In the genomic region with DNA sequence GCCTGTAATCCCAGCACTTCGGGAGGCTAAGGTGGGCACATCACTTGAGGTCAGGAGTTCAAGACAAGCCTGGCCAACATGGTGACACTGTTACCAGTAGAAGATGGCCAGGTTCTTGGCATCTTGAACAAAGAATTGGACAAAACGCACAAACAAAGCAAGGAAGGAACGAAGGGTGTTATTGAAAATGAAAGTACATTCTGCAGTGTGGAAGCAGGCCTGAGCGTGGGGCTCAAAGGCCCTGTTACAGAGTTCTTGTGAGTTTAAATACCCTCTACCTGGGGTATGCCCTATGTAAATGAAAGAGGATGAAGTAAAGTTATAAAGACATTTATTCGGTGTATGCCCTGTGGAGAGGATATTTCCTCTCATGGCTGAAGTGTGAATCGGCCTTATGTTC, we compare ENCODE assay signal across 13 cellular contexts. TPM values are rescaled to one million over a fixed set of nuclear protein-coding genes. Genes with fewer than 3 reads are reported as not detected.
A peak's percentile ranks its signal among the peaks of the same experiment; 100 is the strongest.
DNase-seq lines count a peak whose midpoint lies in the region; ATAC-seq lines count a peak whose summit lies in the region.
"Had no signal": no experiment of that assay in that cellular context is flagged by ENCODE, and none has a peak within 500 bp of the region (broad histone marks: within the 10 kb centered on the region; RNA-seq: fewer than 3 reads in every experiment).

No MANE protein-coding gene starts in this region.

- DNase-seq in activated CD4-positive, alpha-beta T cell treated with anti-CD3 and anti-CD28 coated beads, Interleukin-2, amount 50 U/mL, for 1 hour: peak; percentile 19
- DNase-seq in activated CD4-positive, alpha-beta T cell treated with anti-CD3 and anti-CD28 coated beads, Interleukin-2, amount 50 U/mL, for 48 hours: no peak
- peak in 1 of 3 experiments; percentile 4 for DNase-seq in effector memory CD8-positive, alpha-beta T cell
- DNase-seq in stimulated activated effector memory CD8-positive, alpha-beta T cell treated with anti-CD3 and anti-CD28 coated beads, Interleukin-12 subunit alpha, Interleukin-12 subunit beta, amount 100 ng/mL, for 72 hours (ENCODE audit: low spot score in 2 of 2): no peak
- DNase-seq in NCI-H526 (lab: John Stamatoyannopoulos, UW) (no peak), SK-N-DZ (ENCODE audit: low spot score) (no peak)
- DNase-seq: DMS153; HCEC 1CT; NCI-H1930; NK-92 treated with Interleukin-12 subunit alpha and Interleukin-12 subunit beta, amount 100 ng/mL, for 24 hours; tibial artery had no signal

- peaks cover 5% of the 10 kb centered on the region for H3K27me3 Mint-ChIP-seq in T-helper 1 cell treated with Interleukin-12 subunit alpha and Interleukin-12 subunit beta and Interleukin-4 antibody, amounts not matched to agents 30 μg/mL and 1 μg/mL, for 36 hours (ENCODE audit: low read depth)
- H3K27me3 Mint-ChIP-seq in effector memory CD8-positive, alpha-beta T cell: no peaks in the 10 kb centered on the region

- peak; percentile 71 for ATAC-seq in effector memory CD8-positive, alpha-beta T cell (replicated peaks)
- ATAC-seq in stimulated activated effector memory CD8-positive, alpha-beta T cell treated with anti-CD3 and anti-CD28 coated beads, Interleukin-12 subunit alpha, Interleukin-12 subunit beta, amount 100 ng/mL, for 72 hours: no peak
- no peak for ATAC-seq in GM21529 (IDR thresholded peaks at IDR 0.05; ENCODE audit: unreplicated experiment)

- peak overlapping the region; percentile 90 for H3K27ac Mint-ChIP-seq in T-helper 1 cell treated with Interleukin-12 subunit alpha and Interleukin-12 subunit beta and Interleukin-4 antibody, amounts not matched to agents 30 μg/mL and 1 μg/mL, for 36 hours
- peak overlapping the region; percentile 87 to 88 for H3K27ac Mint-ChIP-seq in effector memory CD8-positive, alpha-beta T cell
- peak overlapping the region; percentile 92 for H3K27ac Mint-ChIP-seq in stimulated activated effector memory CD8-positive, alpha-beta T cell treated with anti-CD3 and anti-CD28 coated beads, Interleukin-12 subunit alpha, Interleukin-12 subunit beta, amount 100 ng/mL, for 72 hours

- H3K4me3 Mint-ChIP-seq in T-helper 1 cell treated with Interleukin-12 subunit alpha and Interleukin-12 subunit beta and Interleukin-4 antibody, amounts not matched to agents 30 μg/mL and 1 μg/mL, for 36 hours: peak overlapping the region; percentile 73
- H3K4me3 Mint-ChIP-seq in effector memory CD8-positive, alpha-beta T cell: peak overlapping the region; percentile 69 to 75
- H3K4me3 Mint-ChIP-seq in stimulated activated effector memory CD8-positive, alpha-beta T cell treated with anti-CD3 and anti-CD28 coated beads, Interleukin-12 subunit alpha, Interleukin-12 subunit beta, amount 100 ng/mL, for 72 hours: peak overlapping the region; percentile 66

- peaks cover 7% of the 10 kb centered on the region for H3K36me3 Mint-ChIP-seq in T-helper 1 cell treated with Interleukin-12 subunit alpha and Interleukin-12 subunit beta and Interleukin-4 antibody, amounts not matched to agents 30 μg/mL and 1 μg/mL, for 36 hours (ENCODE audit: low read depth)
- peaks cover 6% of the 10 kb centered on the region for H3K36me3 Mint-ChIP-seq in effector memory CD8-positive, alpha-beta T cell (ENCODE audit: insufficient read depth)
- H3K36me3 Mint-ChIP-seq in stimulated activated effector memory CD8-positive, alpha-beta T cell treated with anti-CD3 and anti-CD28 coated beads, Interleukin-12 subunit alpha, Interleukin-12 subunit beta, amount 100 ng/mL, for 72 hours: no peaks in the 10 kb centered on the region

- H3K4me1 Mint-ChIP-seq in T-helper 1 cell treated with Interleukin-12 subunit alpha and Interleukin-12 subunit beta and Interleukin-4 antibody, amounts not matched to agents 30 μg/mL and 1 μg/mL, for 36 hours (ENCODE audit: low read depth): peaks cover 52% of the 10 kb centered on the region
- peaks cover 18 to 27% of the 10 kb centered on the region in 2 donors for H3K4me1 Mint-ChIP-seq in effector memory CD8-positive, alpha-beta T cell (ENCODE audit: low read depth in 2 of 2)
- H3K4me1 Mint-ChIP-seq in stimulated activated effector memory CD8-positive, alpha-beta T cell treated with anti-CD3 and anti-CD28 coated beads, Interleukin-12 subunit alpha, Interleukin-12 subunit beta, amount 100 ng/mL, for 72 hours: peaks cover 38% of the 10 kb centered on the region

- H3K9me3 Mint-ChIP-seq in T-helper 1 cell treated with Interleukin-12 subunit alpha and Interleukin-12 subunit beta and Interleukin-4 antibody, amounts not matched to agents 30 μg/mL and 1 μg/mL, for 36 hours: no peaks in the 10 kb centered on the region
- no peaks in the 10 kb centered on the region for H3K9me3 Mint-ChIP-seq in effector memory CD8-positive, alpha-beta T cell
- H3K9me3 Mint-ChIP-seq in stimulated activated effector memory CD8-positive, alpha-beta T cell treated with anti-CD3 and anti-CD28 coated beads, Interleukin-12 subunit alpha, Interleukin-12 subunit beta, amount 100 ng/mL, for 72 hours: no peaks in the 10 kb centered on the region

RNA-seq across cellular contexts. Expression of gene CDK17, which starts 20.8 kb away (rescaled TPM):
- 18.0 and 26.2 TPM in 2 replicates for polyA plus RNA-seq in SK-N-DZ (2014; cell fraction: cytosol; rRNA removed)
- polyA plus RNA-seq in SK-N-DZ (2014; cell fraction: nucleus; rRNA removed): 14.4 and 14.6 TPM in 2 replicates
